ENCODE assay signal across 29 cellular contexts in genomic region chr9:23573800-23574199, GRCh38.
"Had no signal": no experiment of that assay in that cellular context is flagged by ENCODE, and none has a peak within 500 bp of the region (broad histone marks: within the 10 kb centered on the region; RNA-seq: fewer than 3 reads in every experiment).

No MANE protein-coding gene starts in this region.

- H3K27ac ChIP-seq: stomach, suprapubic skin, testis, thoracic aorta, thyroid gland, tibial artery, tibial nerve, transverse colon, upper lobe of left lung, upper lobe of right lung, uterus, vagina had no signal

- ATAC-seq: stimulated activated effector memory CD8-positive, alpha-beta T cell treated with anti-CD3 and anti-CD28 coated beads, Interleukin-12 subunit alpha, Interleukin-12 subunit beta, amount 100 ng/mL, for 72 hours; stimulated activated memory B cell treated with anti-CD40 and anti-IgM and Interleukin-4, amounts not matched to agents 10 μg/mL and 1 μg/mL and 100 μg/mL, for 72 hours; stimulated activated naive B cell treated with anti-CD40 and anti-IgM and Interleukin-4, amounts not matched to agents 10 μg/mL and 1 μg/mL and 100 μg/mL, for 72 hours; stimulated activated naive CD8-positive, alpha-beta T cell treated with anti-CD3 and anti-CD28 coated beads, Interleukin-15, amount 100 ng/mL, for 72 hours; stimulated activated naive CD8-positive, alpha-beta T cell treated with anti-CD3 and anti-CD28 coated beads, Interleukin-15, Interleukin-2, amounts not matched to agents 100 U/mL and 50 U/mL, for 24 hours; upper lobe of right lung had no signal

- H3K4me3 Mint-ChIP-seq: stimulated activated effector memory CD8-positive, alpha-beta T cell treated with anti-CD3 and anti-CD28 coated beads, Interleukin-12 subunit alpha, Interleukin-12 subunit beta, amount 100 ng/mL, for 72 hours; stimulated activated memory B cell treated with anti-CD40 and anti-IgM and Interleukin-4, amounts not matched to agents 10 μg/mL and 1 μg/mL and 100 μg/mL, for 72 hours; stimulated activated naive B cell treated with anti-CD40 and anti-IgM and Interleukin-4, amounts not matched to agents 10 μg/mL and 1 μg/mL and 100 μg/mL, for 72 hours; stimulated activated naive CD8-positive, alpha-beta T cell treated with anti-CD3 and anti-CD28 coated beads, Interleukin-15, amount 100 ng/mL, for 72 hours; stimulated activated naive CD8-positive, alpha-beta T cell treated with anti-CD3 and anti-CD28 coated beads, Interleukin-15, Interleukin-2, amounts not matched to agents 100 ng/mL and 50 ng/mL, for 24 hours; type B pancreatic cell had no signal

- H3K4me1 Mint-ChIP-seq: stimulated activated effector memory CD8-positive, alpha-beta T cell treated with anti-CD3 and anti-CD28 coated beads, Interleukin-12 subunit alpha, Interleukin-12 subunit beta, amount 100 ng/mL, for 72 hours; stimulated activated memory B cell treated with anti-CD40 and anti-IgM and Interleukin-4, amounts not matched to agents 10 μg/mL and 1 μg/mL and 100 μg/mL, for 72 hours; stimulated activated naive B cell treated with anti-CD40 and anti-IgM and Interleukin-4, amounts not matched to agents 10 μg/mL and 1 μg/mL and 100 μg/mL, for 72 hours; stimulated activated naive CD8-positive, alpha-beta T cell treated with anti-CD3 and anti-CD28 coated beads, Interleukin-15, amount 100 ng/mL, for 72 hours had no signal

- H3K36me3 Mint-ChIP-seq: stimulated activated effector memory CD8-positive, alpha-beta T cell treated with anti-CD3 and anti-CD28 coated beads, Interleukin-12 subunit alpha, Interleukin-12 subunit beta, amount 100 ng/mL, for 72 hours; stimulated activated memory B cell treated with anti-CD40 and anti-IgM and Interleukin-4, amounts not matched to agents 10 μg/mL and 1 μg/mL and 100 μg/mL, for 72 hours; stimulated activated naive B cell treated with anti-CD40 and anti-IgM and Interleukin-4, amounts not matched to agents 10 μg/mL and 1 μg/mL and 100 μg/mL, for 72 hours; type B pancreatic cell had no signal

- H3K27ac Mint-ChIP-seq: stimulated activated effector memory CD8-positive, alpha-beta T cell treated with anti-CD3 and anti-CD28 coated beads, Interleukin-12 subunit alpha, Interleukin-12 subunit beta, amount 100 ng/mL, for 72 hours; stimulated activated memory B cell treated with anti-CD40 and anti-IgM and Interleukin-4, amounts not matched to agents 10 μg/mL and 1 μg/mL and 100 μg/mL, for 72 hours; stimulated activated naive B cell treated with anti-CD40 and anti-IgM and Interleukin-4, amounts not matched to agents 10 μg/mL and 1 μg/mL and 100 μg/mL, for 72 hours; stimulated activated naive CD8-positive, alpha-beta T cell treated with anti-CD3 and anti-CD28 coated beads, Interleukin-15, amount 100 ng/mL, for 72 hours; stimulated activated naive CD8-positive, alpha-beta T cell treated with anti-CD3 and anti-CD28 coated beads, Interleukin-15, Interleukin-2, amounts not matched to agents 100 ng/mL and 50 ng/mL, for 24 hours; type B pancreatic cell had no signal

- H3K4me3 ChIP-seq: stomach, suprapubic skin, testis, thoracic aorta, thyroid gland, tibial artery, tibial nerve, transverse colon, upper lobe of left lung, upper lobe of right lung, uterus, vagina had no signal

- H3K27me3 Mint-ChIP-seq: stimulated activated memory B cell treated with anti-CD40 and anti-IgM and Interleukin-4, amounts not matched to agents 10 μg/mL and 1 μg/mL and 100 μg/mL, for 72 hours; stimulated activated naive B cell treated with anti-CD40 and anti-IgM and Interleukin-4, amounts not matched to agents 10 μg/mL and 1 μg/mL and 100 μg/mL, for 72 hours; stimulated activated naive CD8-positive, alpha-beta T cell treated with anti-CD3 and anti-CD28 coated beads, Interleukin-15, amount 100 ng/mL, for 72 hours; stimulated activated naive CD8-positive, alpha-beta T cell treated with anti-CD3 and anti-CD28 coated beads, Interleukin-15, Interleukin-2, amounts not matched to agents 100 ng/mL and 50 ng/mL, for 24 hours; type B pancreatic cell had no signal

- H3K36me3 ChIP-seq: stomach, suprapubic skin, thoracic aorta, thyroid gland, tibial artery, tibial nerve, transverse colon, upper lobe of left lung, upper lobe of right lung, uterus, vagina had no signal

- DNase-seq: stimulated activated CD4-positive, alpha-beta T cell treated with anti-CD3 and anti-CD28 coated beads, Interleukin-2, amount 100 ng/mL, for 48 hours; stimulated activated CD4-positive, alpha-beta T cell treated with anti-CD3 and anti-CD28 coated beads, Interleukin-4, amount 100 ng/mL, for 1 hour; stimulated activated CD4-positive, alpha-beta T cell treated with anti-CD3 and anti-CD28 coated beads, Interleukin-4, amount 100 ng/mL, for 24 hours; stimulated activated CD4-positive, alpha-beta T cell treated with anti-CD3 and anti-CD28 coated beads, Interleukin-4, amount 100 ng/mL, for 4 hours; stimulated activated CD8-positive, alpha-beta memory T cell treated with anti-CD3 and anti-CD28 coated beads, Interleukin-4, amount 100 ng/mL, for 48 hours; stimulated activated naive B cell treated with anti-CD40 and anti-IgM and Interleukin-4, amounts not matched to agents 10 μg/mL and 1 μg/mL and 100 μg/mL, for 72 hours; stimulated activated naive CD4-positive, alpha-beta T cell; stimulated activated naive CD4-positive, alpha-beta T cell treated with Interleukin-2 at 50 U/mL for 16 hours; stimulated activated naive CD8-positive, alpha-beta T cell treated with anti-CD3 and anti-CD28 coated beads, Interleukin-15, amount 100 ng/mL, for 72 hours; stimulated activated naive CD8-positive, alpha-beta T cell treated with anti-CD3 and anti-CD28 coated beads, Interleukin-15, Interleukin-2, amounts not matched to agents 100 U/mL and 50 U/mL, for 24 hours; stomach; substantia nigra; testis; thyroid gland; tibial artery; transverse colon; trophoblast cell; upper lobe of left lung; upper lobe of right lung; uterus had no signal

- FAIRE-seq: urothelium cell line had no signal

- H3K27me3 ChIP-seq: stomach, suprapubic skin, testis, thyroid gland, tibial artery, tibial nerve, transverse colon, upper lobe of left lung, upper lobe of right lung, uterus, vagina had no signal

- H3K4me1 ChIP-seq: stomach, suprapubic skin, testis, thyroid gland, tibial artery, tibial nerve, transverse colon, upper lobe of left lung, upper lobe of right lung, uterus, vagina had no signal

- H3K9me3 ChIP-seq: stomach, suprapubic skin, testis, thoracic aorta, thyroid gland, tibial artery, tibial nerve, transverse colon, upper lobe of left lung, upper lobe of right lung, uterus, vagina had no signal

- H3K9me3 Mint-ChIP-seq: type B pancreatic cell had no signal
